ENCODE assay signal across 1 cellular context in genomic region chr18:35481960-35482366, GRCh38.
TF ChIP-seq lines count a peak whose summit lies in the region.

No MANE protein-coding gene starts in this region.

TF ChIP-seq in K562, 482 proteins besides CTCF, POLR2A, EP300 and RAD21 (continued from another document):
- TF ChIP-seq HDAC2 (IDR thresholded peaks at IDR 0.05) (0 out of 2 replicates have a peak, but pooled peaks have one; percentile 53), LARP7 (IDR thresholded peaks at IDR 0.05) (no peak), HDAC1 (IDR thresholded peaks at IDR 0.05) (peak in 1 of 2 experiments; percentile 23; a peak in 1 of 4 replicates)
TF ChIP-seq in K562: peak in this region for 8.
